11 cellular contexts compared by ENCODE assay signal in genomic region chr11:1293619-1294015, GRCh38. TPM values are rescaled to one million over a fixed set of nuclear protein-coding genes. Genes with fewer than 3 reads are reported as not detected.
DNase-seq lines count a peak whose midpoint lies in the region; ATAC-seq, FAIRE-seq and TF ChIP-seq lines count a peak whose summit lies in the region.
"Had no signal": no experiment of that assay in that cellular context is flagged by ENCODE, and none has a peak within 500 bp of the region (broad histone marks: within the 10 kb centered on the region; RNA-seq: fewer than 3 reads in every experiment).

No MANE protein-coding gene starts in this region.

- ATAC-seq in HG03139 (IDR thresholded peaks at IDR 0.05; ENCODE audit: unreplicated experiment): no peak

- H3K36me3 ChIP-seq in Karpas-422 (ENCODE audit: insufficient read depth, low read length) (peaks cover 4% of the 10 kb centered on the region; the same call in 1 of the 2 replicates), colonic mucosa (peaks cover 9% of the 10 kb centered on the region), neuronal stem cell (replicated peaks in 1 of 2; ENCODE audit: control insufficient read depth in 2 of 2, insufficient read depth in 2 of 2, low read length in 2 of 2) (peaks cover 25 to 66% of the 10 kb centered on the region in 2 donors)

- H3K27me3 ChIP-seq in Karpas-422 (ENCODE audit: low read length): no peaks in the 10 kb centered on the region
- no peaks in the 10 kb centered on the region for H3K27me3 ChIP-seq in colonic mucosa
- no peaks in the 10 kb centered on the region for H3K27me3 ChIP-seq in neuronal stem cell (ENCODE audit: control insufficient read depth in 3 of 3, insufficient read depth in 3 of 3, low read depth in 1 of 3, low read length in 3 of 3)

- no peak overlapping the region for H2AK5ac ChIP-seq in neuronal stem cell (ENCODE audit: low read depth, low read length)

- H4K20me1 ChIP-seq in Karpas-422 (ENCODE audit: insufficient read depth, low read depth, low read length): no peaks in the 10 kb centered on the region

- no peak overlapping the region for H3K18ac ChIP-seq in neuronal stem cell (ENCODE audit: low read length)

- H2AFZ ChIP-seq in Karpas-422 (ENCODE audit: low read length) (no peak overlapping the region), neuronal stem cell (ENCODE audit: low read length) (no peak overlapping the region)

- no peak overlapping the region for H4K91ac ChIP-seq in neuronal stem cell (ENCODE audit: low read depth, low read length, poor library complexity)

- H3K4me3 ChIP-seq in Karpas-422 (ENCODE audit: low read length) (no peak overlapping the region), colonic mucosa (no peak overlapping the region), neuronal stem cell (ENCODE audit: low read length in 2 of 2) (no peak overlapping the region)

- H2BK12ac ChIP-seq in neuronal stem cell (ENCODE audit: low read length): no peak overlapping the region

- H3K9ac ChIP-seq in Karpas-422 (ENCODE audit: low read length) (no peak overlapping the region), colonic mucosa (ENCODE audit: low read depth in 2 of 2, low read length in 2 of 2) (no peak overlapping the region), neuronal stem cell (ENCODE audit: low read depth, low read length, poor library complexity) (no peak overlapping the region)

- H3K4ac ChIP-seq in neuronal stem cell (ENCODE audit: low read length): no peak overlapping the region

- H2BK15ac ChIP-seq in neuronal stem cell (ENCODE audit: low read length): no peak overlapping the region

- no peaks in the 10 kb centered on the region for H3K4me1 ChIP-seq in Karpas-422 (ENCODE audit: low read length)
- H3K4me1 ChIP-seq in colonic mucosa: peaks cover 6% of the 10 kb centered on the region
- no peaks in the 10 kb centered on the region for H3K4me1 ChIP-seq in neuronal stem cell (ENCODE audit: control insufficient read depth in 2 of 2, insufficient read depth in 1 of 2, low read depth in 1 of 2, low read length in 2 of 2)

- no peaks in the 10 kb centered on the region for H3K9me3 ChIP-seq in Karpas-422 (ENCODE audit: low read length)
- H3K9me3 ChIP-seq in colonic mucosa: no peaks in the 10 kb centered on the region
- no peaks in the 10 kb centered on the region for H3K9me3 ChIP-seq in neuronal stem cell (replicated peaks in 1 of 2; ENCODE audit: control insufficient read depth in 2 of 2, insufficient read depth in 1 of 2, low read depth in 1 of 2, low read length in 2 of 2)

- H3K23ac ChIP-seq in neuronal stem cell (ENCODE audit: low read depth, low read length, poor library complexity): no peak overlapping the region

- no peak for FAIRE-seq in RCC 7860 (lab: Jason Lieb, UNC)
- FAIRE-seq: endometrium, urothelium cell line had no signal

- TF ChIP-seq CTCF in colonic mucosa (IDR thresholded peaks at IDR 0.05): peak; percentile 27

- H3K4me2 ChIP-seq in Karpas-422 (ENCODE audit: low read depth, low read length, poor library complexity, severe bottlenecking): no peak overlapping the region
- no peak overlapping the region for H3K4me2 ChIP-seq in neuronal stem cell (ENCODE audit: insufficient read depth, low read length, poor library complexity, severe bottlenecking)

- no peak overlapping the region for H2BK120ac ChIP-seq in neuronal stem cell (ENCODE audit: low read depth, low read length)

- H3K9me2 ChIP-seq in Karpas-422 (replicated peaks; ENCODE audit: insufficient read depth, low read length): no peaks in the 10 kb centered on the region

- peak; percentile 82 for DNase-seq in D341Med (ENCODE audit: low spot score)
- DNase-seq in Karpas-422: peak; percentile 48
- no peak for DNase-seq in colonic mucosa
- no peak for DNase-seq in neuronal stem cell (ENCODE audit: low spot score)
- DNase-seq in NCI-H774 (lab: John Stamatoyannopoulos, UW): no peak
- DNase-seq in NCI-H526 treated with DMSO at 0.1 percent for 48 hours (lab: John Stamatoyannopoulos, UW): no peak
- no peak for DNase-seq in RCC 7860 (ENCODE audit: low spot score)
- DNase-seq: activated CD4-positive, alpha-beta T cell treated with anti-CD3 and anti-CD28 coated beads for 4 hours had no signal

- H4K8ac ChIP-seq in neuronal stem cell (ENCODE audit: low read depth, low read length): no peak overlapping the region

- peaks cover 29% of the 10 kb centered on the region for H3K79me1 ChIP-seq in neuronal stem cell (ENCODE audit: low read depth, low read length)

- intact Hi-C loops in colonic mucosa (cut with DNase I): loop anchor here (10.0 kb wide), 1 partner anchor 221 kb away; no protein-coding TSS in a partner anchor

- peaks cover 4% of the 10 kb centered on the region for H3K79me2 ChIP-seq in Karpas-422 (ENCODE audit: low read length)

- no peak overlapping the region for H2BK5ac ChIP-seq in neuronal stem cell (ENCODE audit: low read length)

- H3K14ac ChIP-seq in neuronal stem cell (ENCODE audit: low read length): peak overlapping the region; percentile 31

- no CpG with 5 or more reads among the region's 13 CpGs for WGBS in neuronal stem cell (ENCODE audit: extremely low coverage in 2 of 2, insufficient read length in 2 of 2, insufficient replicate concordance in 1 of 2), 2 donors

- H3K27ac ChIP-seq in Karpas-422 (ENCODE audit: low read length): no peak overlapping the region
- no peak overlapping the region for H3K27ac ChIP-seq in colonic mucosa
- no peak overlapping the region for H3K27ac ChIP-seq in neuronal stem cell (replicated peaks; ENCODE audit: low read length)

RNA-seq across cellular contexts. Expression of gene TOLLIP, which starts 15.8 kb away (rescaled TPM):
- total RNA-seq in Karpas-422 (2014; rRNA removed; shearing (Covaris generic); ENCODE audit: low replicate concordance): 6.5 and 20.9 TPM in 2 replicates
- 10 to 100 TPM; 49.8 to 59.7 TPM for total RNA-seq in colonic mucosa
- 16.5 TPM for polyA plus RNA-seq in neuronal stem cell (2013, experiment 1 of 2)
- 15.3 TPM for polyA plus RNA-seq in neuronal stem cell (2013, experiment 2 of 2)

Comparison
In these comparisons a context has a peak if more than half of its experiments do, and no peak if none do; other contexts are left out.
1. DNase-seq: peak in D341Med (single experiment) and Karpas-422 (single experiment); none in colonic mucosa (single experiment), neuronal stem cell (single experiment), NCI-H774 (single experiment), NCI-H526 treated with DMSO at 0.1 percent for 48 hours (single experiment) and RCC 7860 (single experiment).